23 cellular contexts compared by ENCODE assay signal in the genomic region with DNA sequence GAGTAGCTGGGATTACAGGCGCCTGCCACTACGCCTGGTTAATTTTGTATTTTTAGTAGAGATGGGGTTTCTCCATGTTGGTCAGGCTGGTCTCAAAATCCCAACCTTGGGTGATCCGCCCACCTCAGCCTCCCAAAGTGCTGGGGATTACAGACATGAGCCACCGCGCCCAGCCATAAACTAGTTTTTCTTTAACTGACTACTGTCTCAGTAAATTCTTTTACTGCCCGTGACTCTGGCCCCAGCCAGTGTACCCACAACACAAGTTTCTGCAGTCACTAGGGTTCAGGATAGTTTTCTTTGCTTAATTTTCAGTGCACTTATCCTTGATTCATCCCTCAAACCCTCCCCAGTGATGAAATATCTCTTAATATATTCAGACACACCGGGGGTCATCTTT. TPM values are rescaled to one million over a fixed set of nuclear protein-coding genes. Genes with fewer than 3 reads are reported as not detected.
DNase-seq lines count a peak whose midpoint lies in the region; ATAC-seq and TF ChIP-seq lines count a peak whose summit lies in the region.
"Had no signal": no experiment of that assay in that cellular context is flagged by ENCODE, and none has a peak within 500 bp of the region (broad histone marks: within the 10 kb centered on the region; RNA-seq: fewer than 3 reads in every experiment).

No MANE protein-coding gene starts in this region.

- H3K27ac ChIP-seq in A673 (ENCODE audit: low read depth, low read length, poor library complexity, severe bottlenecking) (no peak overlapping the region), colonic mucosa (peak overlapping the region; percentile 22), spleen (no peak overlapping the region), substantia nigra (ENCODE audit: low read depth, low read length, poor library complexity, severe bottlenecking) (no peak overlapping the region)
- H3K27ac ChIP-seq: 22Rv1; BLaER1 treated with 17β-estradiol and CSF1 and Interleukin-3, amounts not matched to agents 10 nM and 100 nM had no signal

- peaks cover 4% of the 10 kb centered on the region for H3K4me1 ChIP-seq in A673 (ENCODE audit: insufficient read depth, low read length, poor library complexity, severe bottlenecking)
- H3K4me1 ChIP-seq in colonic mucosa, result no peaks in the 10 kb centered on the region
- H3K4me1 ChIP-seq in mucosa of descending colon (ENCODE audit: low read depth), result no peaks in the 10 kb centered on the region
- no peaks in the 10 kb centered on the region for H3K4me1 ChIP-seq in spleen
- H3K4me1 ChIP-seq: BE2C had no signal

- no TSS peak for BruUV-seq in A673 (replicated peaks; lab: Mats Ljungman, UMichigan)

- no peak overlapping the region for H3K4me3 ChIP-seq in A673 (ENCODE audit: low read depth, low read length, poor library complexity, severe bottlenecking)
- no peak overlapping the region for H3K4me3 ChIP-seq in colonic mucosa
- H3K4me3 ChIP-seq in mucosa of descending colon, result no peak overlapping the region
- no peak overlapping the region for H3K4me3 ChIP-seq in spleen
- H3K4me3 ChIP-seq: BLaER1 treated with 17β-estradiol and CSF1 and Interleukin-3, amounts not matched to agents 10 nM and 100 nM; HAP-1 had no signal

- intact Hi-C loops in A673 (cut with micrococcal nuclease; ENCODE audit: unreplicated experiment), result no loop called here
- intact Hi-C loops in colonic mucosa (cut with DNase I), result no loop called here
- intact Hi-C loops in mucosa of descending colon (cut with DNase I, micrococcal nuclease), result no loop called here
- intact Hi-C loops in spleen (cut with DNase I; ENCODE audit: low total_unique reads), result no loop called here
- intact Hi-C loops in head of caudate nucleus (cut with DNase I), result no loop called here

- no peaks in the 10 kb centered on the region for H3K36me3 ChIP-seq in A673 (ENCODE audit: insufficient read depth, low read length, poor library complexity, severe bottlenecking)
- H3K36me3 ChIP-seq in colonic mucosa, result no peaks in the 10 kb centered on the region
- no peaks in the 10 kb centered on the region for H3K36me3 ChIP-seq in mucosa of descending colon (ENCODE audit: low read depth)
- no peaks in the 10 kb centered on the region for H3K36me3 ChIP-seq in spleen
- H3K36me3 ChIP-seq: BE2C; BLaER1 treated with 17β-estradiol and CSF1 and Interleukin-3, amounts not matched to agents 10 nM and 100 nM; HAP-1 had no signal

- H3K9me3 ChIP-seq in A673 (ENCODE audit: low read depth, low read length, poor library complexity, severe bottlenecking), result peaks cover under 1% of the 10 kb centered on the region
- no peaks in the 10 kb centered on the region for H3K9me3 ChIP-seq in colonic mucosa
- no peaks in the 10 kb centered on the region for H3K9me3 ChIP-seq in mucosa of descending colon
- peaks cover 0 to 15% (median 0%) of the 10 kb centered on the region in 8 donors for H3K9me3 ChIP-seq in spleen
- H3K9me3 ChIP-seq: BE2C, HAP-1 had no signal

- WGBS in spleen, 5 donors, result 89 to 96% (median 91%) methylated on average over 7 of the region's 7 CpGs

- CTCF ChIA-PET in A673 (lab: Charles Lee), result no interaction called here

- peak; percentile 60 for ATAC-seq in mucosa of descending colon

- POLR2A ChIA-PET in A673 (lab: Charles Lee; ENCODE audit: low non-redundant PET), result no interaction called here

- TF ChIP-seq CTCF in A673 (conservative IDR thresholded peaks at IDR 0.05; ENCODE audit: low read depth, low read length) (no peak), colonic mucosa (IDR thresholded peaks at IDR 0.05) (no peak), mucosa of descending colon (IDR thresholded peaks at IDR 0.05) (no peak), spleen (IDR thresholded peaks at IDR 0.05 in 8 of 11, conservative IDR thresholded peaks at IDR 0.05 in 3 of 11) (no peak)

- TF ChIP-seq POLR2A in spleen (IDR thresholded peaks at IDR 0.05), result no peak

- H3K27me3 ChIP-seq in A673 (replicated peaks; ENCODE audit: insufficient read depth, low read depth, low read length, poor library complexity) (no peaks in the 10 kb centered on the region), colonic mucosa (no peaks in the 10 kb centered on the region), spleen (replicated peaks in 1 of 7) (peaks cover 0 to 18% (median 0%) of the 10 kb centered on the region in 7 donors)
- H3K27me3 ChIP-seq: BE2C had no signal

- peak; percentile 33 for DNase-seq in A673 (ENCODE audit: low spot score)
- peak; percentile 41 for DNase-seq in colonic mucosa
- DNase-seq in mucosa of descending colon, result peak in 2 of 3 donors; percentile 39 to 62
- peak; percentile 16 for DNase-seq in spleen
- no peak for DNase-seq in SHP77 (lab: John Stamatoyannopoulos, UW)
- no peak for DNase-seq in substantia nigra (lab: John Stamatoyannopoulos, UW)
- no peak for DNase-seq in head of caudate nucleus
- DNase-seq in T-helper 1 cell, result no peak
- DNase-seq: ACHN; AML-193; BE2C; Calu3; CD4-positive, alpha-beta T cell; CD8-positive, alpha-beta memory T cell; DMS53; DMS79 treated with DMSO at 0.1 percent for 48 hours; GF-D8; GOT3; HFFc6 had no signal

- no peak overlapping the region for H3K9ac ChIP-seq in colonic mucosa (ENCODE audit: low read depth in 2 of 2, low read length in 2 of 2)
- H3K9ac ChIP-seq: BLaER1 treated with 17β-estradiol and CSF1 and Interleukin-3, amounts not matched to agents 10 nM and 100 nM had no signal

RNA-seq across cellular contexts. Expression of a gene that starts 8.3 kb away (rescaled TPM):
- 3.7 and 5.4 TPM in 2 replicates for total RNA-seq in A673 (2021)
- 1 to 10 TPM; 3.9 to 7.8 TPM for total RNA-seq in colonic mucosa
- 10 to 100 TPM in 1 of 3 donors, 1 to 10 TPM in 2; 1.2 to 11.5 (median 5.1) TPM for total RNA-seq in mucosa of descending colon
- total RNA-seq in spleen, result 1 to 10 TPM; 1.5 to 3.7 (median 2.0) TPM
- under 1 TPM; 0.21 to 0.61 (median 0.22) TPM for polyA plus RNA-seq in spleen
- total RNA-seq: CD4-positive, alpha-beta T cell; CD8-positive, alpha-beta memory T cell had no signal
- polyA plus RNA-seq: CD14-positive monocyte; CD8-positive, alpha-beta memory T cell had no signal

RNA-seq across cellular contexts. Expression of a gene that starts 28.8 kb away (rescaled TPM):
- total RNA-seq in A673 (2021) (0.50 and 1.2 TPM in 2 replicates), colonic mucosa (under 1 TPM; 0.62 to 0.74 TPM), mucosa of descending colon (under 1 TPM; 0.39 to 0.93 (median 0.41) TPM), spleen (not detected)
- under 1 TPM in 1 of 3 donors, not detected in 2; 0.17 TPM for polyA plus RNA-seq in spleen
- total RNA-seq: CD4-positive, alpha-beta T cell; CD8-positive, alpha-beta memory T cell; HFFc6 had no signal
- polyA plus RNA-seq: CD14-positive monocyte had no signal

Comparison
In these comparisons a context has a peak if more than half of its experiments do, and no peak if none do; other contexts are left out.
1. DNase-seq: peak in A673 (single experiment), colonic mucosa (single experiment), mucosa of descending colon (2 of 3) and spleen (single experiment); none in SHP77 (0 of 2), substantia nigra (0 of 49), head of caudate nucleus (0 of 42) and T-helper 1 cell (0 of 5).